ENCODE assay signal across 18 cellular contexts in genomic region chr6:44053106-44053756, GRCh38.
DNase-seq lines count a peak whose midpoint lies in the region; ATAC-seq and TF ChIP-seq lines count a peak whose summit lies in the region.
"Had no signal": no experiment of that assay in that cellular context is flagged by ENCODE, and none has a peak within 500 bp of the region (broad histone marks: within the 10 kb centered on the region; RNA-seq: fewer than 3 reads in every experiment).

No MANE protein-coding gene starts in this region.

- H3K4me1 Mint-ChIP-seq in dendritic cell treated with granulocyte-macrophage colony-stimulating factor and Interleukin-4, amounts not matched to agents 40 ng/mL and 50 ng/mL, for 4 days (ENCODE audit: low read depth) = peaks cover 70% of the 10 kb centered on the region
- H3K4me1 Mint-ChIP-seq in Caco-2 (ENCODE audit: low read depth, unreplicated experiment) = peaks cover 6% of the 10 kb centered on the region
- H3K4me1 Mint-ChIP-seq: B cell had no signal

- H3K36me3 ChIP-seq in KMS-11 (ENCODE audit: insufficient read depth) (no peaks in the 10 kb centered on the region), spleen (no peaks in the 10 kb centered on the region), Caco-2 (ENCODE audit: control insufficient read depth, insufficient read depth, low read length) (no peaks in the 10 kb centered on the region)

- TF ChIP-seq POLR2A in spleen (IDR thresholded peaks at IDR 0.05) (no peak), erythroblast (IDR thresholded peaks at IDR 0.05; ENCODE audit: low read length) (no peak)

- CTCF ChIA-PET in Caco-2 (lab: Charles Lee) = no interaction called here

- H3K27ac Mint-ChIP-seq in dendritic cell treated with granulocyte-macrophage colony-stimulating factor and Interleukin-4, amounts not matched to agents 40 ng/mL and 50 ng/mL, for 4 days = peak overlapping the region; percentile 61
- H3K27ac Mint-ChIP-seq in Caco-2 (ENCODE audit: unreplicated experiment) = no peak overlapping the region
- H3K27ac Mint-ChIP-seq: activated naive CD8-positive, alpha-beta T cell; B cell had no signal

- H3K4me1 ChIP-seq in KMS-11 (ENCODE audit: low read depth, poor library complexity, severe bottlenecking) = peaks cover 52% of the 10 kb centered on the region
- peaks cover 20% of the 10 kb centered on the region for H3K4me1 ChIP-seq in right cardiac atrium (ENCODE audit: control insufficient read depth, insufficient read depth, low read length)
- peaks cover 0 to 52% (median 25%) of the 10 kb centered on the region in 6 donors for H3K4me1 ChIP-seq in spleen
- peaks cover 7% of the 10 kb centered on the region for H3K4me1 ChIP-seq in Caco-2

- no TSS peak for BruUV-seq in Caco-2 (replicated peaks; lab: Mats Ljungman, UMichigan)

- H3K27me3 Mint-ChIP-seq in dendritic cell treated with granulocyte-macrophage colony-stimulating factor and Interleukin-4, amounts not matched to agents 40 ng/mL and 50 ng/mL, for 4 days = peaks cover 3% of the 10 kb centered on the region
- no peaks in the 10 kb centered on the region for H3K27me3 Mint-ChIP-seq in Caco-2 (ENCODE audit: insufficient read depth, unreplicated experiment)

- H3K36me3 Mint-ChIP-seq in dendritic cell treated with granulocyte-macrophage colony-stimulating factor and Interleukin-4, amounts not matched to agents 40 ng/mL and 50 ng/mL, for 4 days (ENCODE audit: low read depth) = no peaks in the 10 kb centered on the region
- H3K36me3 Mint-ChIP-seq in Caco-2 (ENCODE audit: insufficient read depth, unreplicated experiment) = no peaks in the 10 kb centered on the region
- H3K36me3 Mint-ChIP-seq: activated naive CD8-positive, alpha-beta T cell had no signal

- WGBS in right cardiac atrium = 84% methylated on average over 6 of the region's 6 CpGs
- 79 to 89% (median 84%) methylated on average over 6 of the region's 6 CpGs for WGBS in spleen, 5 donors

- H3K4me3 ChIP-seq in KMS-11 (IDR thresholded peaks at IDR 0.05; ENCODE audit: insufficient read depth, low read depth, low read length) (no peak overlapping the region), right cardiac atrium (ENCODE audit: low read length) (no peak overlapping the region), spleen (no peak overlapping the region), Caco-2 (ENCODE audit: low read depth, low read length) (no peak overlapping the region)

- no peaks in the 10 kb centered on the region for H3K79me2 ChIP-seq in KMS-11 (ENCODE audit: insufficient read depth, low read depth)

- intact Hi-C loops in dendritic cell treated with granulocyte-macrophage colony-stimulating factor and Interleukin-4, amounts not matched to agents 40 ng/mL and 50 ng/mL, for 4 days (cut with micrococcal nuclease) = no loop called here
- intact Hi-C loops in right cardiac atrium (cut with DNase I) = no loop called here
- intact Hi-C loops in spleen (cut with DNase I; ENCODE audit: low total_unique reads) = no loop called here
- intact Hi-C loops in Caco-2 (cut with micrococcal nuclease; ENCODE audit: unreplicated experiment) = no loop called here

- no peaks in the 10 kb centered on the region for H4K20me1 ChIP-seq in KMS-11 (ENCODE audit: insufficient read depth)

- no peaks in the 10 kb centered on the region for H3K9me3 Mint-ChIP-seq in dendritic cell treated with granulocyte-macrophage colony-stimulating factor and Interleukin-4, amounts not matched to agents 40 ng/mL and 50 ng/mL, for 4 days
- no peaks in the 10 kb centered on the region for H3K9me3 Mint-ChIP-seq in Caco-2 (ENCODE audit: unreplicated experiment)
- H3K9me3 Mint-ChIP-seq: central memory CD8-positive, alpha-beta T cell; neural crest cell had no signal

- no peak overlapping the region for H3K4me3 Mint-ChIP-seq in dendritic cell treated with granulocyte-macrophage colony-stimulating factor and Interleukin-4, amounts not matched to agents 40 ng/mL and 50 ng/mL, for 4 days
- H3K4me3 Mint-ChIP-seq in Caco-2 (ENCODE audit: unreplicated experiment) = no peak overlapping the region
- H3K4me3 Mint-ChIP-seq: activated naive CD8-positive, alpha-beta T cell; B cell; central memory CD8-positive, alpha-beta T cell; neural crest cell had no signal

- H3K9me3 ChIP-seq in right cardiac atrium (ENCODE audit: control insufficient read depth, low read length) = no peaks in the 10 kb centered on the region
- H3K9me3 ChIP-seq in spleen = no peaks in the 10 kb centered on the region
- H3K9me3 ChIP-seq in Caco-2 = no peaks in the 10 kb centered on the region

- peak overlapping the region; percentile 69; the same call in 1 of the 2 replicates for H2AFZ ChIP-seq in KMS-11 (ENCODE audit: low read depth)

- TF ChIP-seq CTCF in KMS-11 (conservative IDR thresholded peaks at IDR 0.05; ENCODE audit: low read depth, low read length) (no peak), spleen (IDR thresholded peaks at IDR 0.05 in 8 of 11, conservative IDR thresholded peaks at IDR 0.05 in 3 of 11) (no peak), Caco-2 (IDR thresholded peaks at IDR 0.05; ENCODE audit: insufficient read depth in 1 of 2, low read depth in 1 of 2, low read length in 1 of 2, severe bottlenecking in 1 of 2, unreplicated experiment in 1 of 2) (no peak)

- H3K4me2 ChIP-seq in KMS-11 = peak overlapping the region; percentile 26; the same call in 1 of the 2 replicates

- POLR2A ChIA-PET in Caco-2 (lab: Charles Lee) = no interaction called here

- H3K27me3 ChIP-seq in KMS-11 (ENCODE audit: insufficient read depth, low read depth) (no peaks in the 10 kb centered on the region), right cardiac atrium (ENCODE audit: control insufficient read depth, insufficient read depth) (no peaks in the 10 kb centered on the region), spleen (replicated peaks in 1 of 7) (no peaks in the 10 kb centered on the region), Caco-2 (replicated peaks; ENCODE audit: control insufficient read depth, insufficient read depth, low read length) (no peaks in the 10 kb centered on the region)

- H3K27ac ChIP-seq in KMS-11 (no peak overlapping the region), right cardiac atrium (ENCODE audit: low read length) (peak overlapping the region; percentile 61), spleen (peak overlapping the region in 4 of 8 donors; percentile 21 to 54 (median 40))

- ATAC-seq in right cardiac atrium (no peak), HG02870 (IDR thresholded peaks at IDR 0.05; ENCODE audit: unreplicated experiment) (no peak)
- ATAC-seq in activated CD4-positive, CD25-positive, alpha-beta regulatory T cell treated with anti-CD3 and anti-CD28 coated beads, Interleukin-2, amount 50 U/mL, for 24 hours = no peak

- no peak overlapping the region for H3K9ac ChIP-seq in KMS-11

- DNase-seq in right cardiac atrium (peak in 2 of 3 donors; percentile 3 to 28), spleen (peak; percentile 43), Caco-2 (no peak), erythroblast (lab: John Stamatoyannopoulos, UW) (no peak)
- DNase-seq: activated CD4-positive, alpha-beta T cell treated with anti-CD3 and anti-CD28 coated beads, Interleukin-2, amount 50 U/mL, for 1 hour; MM.1S; NCI-H2029 treated with DMSO at 0.1 percent for 48 hours; NCI-H510A; retina; stimulated activated CD4-positive, alpha-beta T cell treated with anti-CD3 and anti-CD28 coated beads, Interleukin-2, amount 100 ng/mL, for 24 hours had no signal

Comparison
In these comparisons a context has a peak if more than half of its experiments do, and no peak if none do; other contexts are left out.
1. DNase-seq: peak in right cardiac atrium (2 of 3) and spleen (single experiment); none in Caco-2 (0 of 2) and erythroblast (0 of 2).